8 cellular contexts compared by ENCODE assay signal in the genomic region with DNA sequence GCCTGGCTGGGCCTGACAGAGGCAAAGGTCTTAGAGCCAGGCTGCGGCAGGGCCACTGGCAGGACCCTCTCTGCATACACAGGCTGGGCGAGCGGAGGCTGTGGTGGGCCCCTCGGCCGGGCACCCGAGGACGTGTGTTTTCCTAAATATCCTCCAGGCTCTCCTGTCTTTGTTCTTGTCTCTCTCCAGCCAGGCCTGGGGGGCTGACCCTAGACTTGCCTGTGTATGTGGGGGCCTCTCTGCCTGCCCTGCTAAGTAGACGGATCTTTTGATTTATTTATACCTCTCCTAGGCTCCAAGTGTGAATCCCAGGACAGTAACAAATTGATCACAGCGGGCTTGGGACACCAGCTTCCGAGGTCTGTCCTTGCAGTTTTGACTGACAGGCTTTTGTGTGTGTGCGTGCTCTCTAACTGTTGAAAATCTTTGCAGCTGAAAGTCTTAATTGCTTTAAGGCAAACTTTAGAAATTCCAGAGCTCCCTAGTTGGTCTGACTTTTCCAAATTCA. TPM values are rescaled to one million over a fixed set of nuclear protein-coding genes. Genes with fewer than 3 reads are reported as not detected.
A peak's percentile ranks its signal among the peaks of the same experiment; 100 is the strongest.
DNase-seq lines count a peak whose midpoint lies in the region; ATAC-seq, FAIRE-seq and TF ChIP-seq lines count a peak whose summit lies in the region.

No MANE protein-coding gene starts in this region.

- H3K27ac ChIP-seq in kidney (ENCODE audit: low read depth in 2 of 2, low read length in 2 of 2), result peak overlapping the region; percentile 90 to 96

- H3K36me3 ChIP-seq in kidney (ENCODE audit: control insufficient read depth in 1 of 2, insufficient read depth in 2 of 2, low read length in 2 of 2), result no peaks in the 10 kb centered on the region

- peaks cover 64% of the 10 kb centered on the region for H3K4me1 Mint-ChIP-seq in activated T-cell treated with anti-CD3 and anti-CD28 coated beads, Interleukin-2, amount 50 U/mL, for 24 hours (ENCODE audit: low read depth)

- no peak for FAIRE-seq in kidney (lab: Jason Lieb, UNC)

- peak overlapping the region; percentile 43 to 78 for H3K9ac ChIP-seq in kidney (ENCODE audit: low read length in 2 of 2)

- ATAC-seq in HG03097 (IDR thresholded peaks at IDR 0.05; ENCODE audit: low FRiP score, unreplicated experiment) (no peak), HG03571 (IDR thresholded peaks at IDR 0.05; ENCODE audit: unreplicated experiment) (no peak), GM19328 (IDR thresholded peaks at IDR 0.05; ENCODE audit: unreplicated experiment) (no peak)

- H3K9me3 ChIP-seq in kidney (ENCODE audit: control insufficient read depth in 1 of 2, low read length in 2 of 2), result no peaks in the 10 kb centered on the region

- peak overlapping the region; percentile 74 to 75 for H3K4me3 ChIP-seq in kidney (ENCODE audit: low read length in 2 of 2)

- H3K4me3 Mint-ChIP-seq in activated T-cell treated with anti-CD3 and anti-CD28 coated beads, Interleukin-2, amount 50 U/mL, for 24 hours, result peak overlapping the region; percentile 88

- intact Hi-C loops in kidney (cut with DNase I), result no loop called here

- H3K27me3 Mint-ChIP-seq in activated T-cell treated with anti-CD3 and anti-CD28 coated beads, Interleukin-2, amount 50 U/mL, for 24 hours, result peaks cover 61% of the 10 kb centered on the region

- peaks cover 22 to 26% of the 10 kb centered on the region in 2 donors for H3K4me1 ChIP-seq in kidney (ENCODE audit: control insufficient read depth in 1 of 2, insufficient read depth in 1 of 2, low read depth in 1 of 2, low read length in 2 of 2)

- peaks cover 4% of the 10 kb centered on the region for H3K36me3 Mint-ChIP-seq in activated T-cell treated with anti-CD3 and anti-CD28 coated beads, Interleukin-2, amount 50 U/mL, for 24 hours (ENCODE audit: low read depth)

- H3K9me3 Mint-ChIP-seq in activated T-cell treated with anti-CD3 and anti-CD28 coated beads, Interleukin-2, amount 50 U/mL, for 24 hours, result no peaks in the 10 kb centered on the region

- no peak for DNase-seq in activated T-cell treated with anti-CD3 and anti-CD28 coated beads, Interleukin-2, amount 50 U/mL, for 24 hours
- no peak for DNase-seq in activated T-cell treated with anti-CD3 and anti-CD28 coated beads, Interleukin-2, amount 50 U/mL, for 1 hour
- peak; percentile 19 for DNase-seq in amniotic epithelial cell (ENCODE audit: low read depth)
- no peak for DNase-seq in kidney
- peak; percentile 35 for DNase-seq in superior temporal gyrus (ENCODE audit: extremely low spot score)

- peak overlapping the region; percentile 91 for H3K27ac Mint-ChIP-seq in activated T-cell treated with anti-CD3 and anti-CD28 coated beads, Interleukin-2, amount 50 U/mL, for 24 hours

- no peak for TF ChIP-seq CTCF in kidney (IDR thresholded peaks at IDR 0.05; ENCODE audit: borderline replicate concordance, extremely low read depth, insufficient read depth)

RNA-seq across cellular contexts. Expression of a gene that starts 1.1 kb away (rescaled TPM):
- 82.1 TPM for total RNA-seq in kidney
- 14.9 TPM for polyA plus RNA-seq in kidney (ENCODE audit: insufficient read depth, low read depth, low replicate concordance)

Comparison
In these comparisons a context has a peak if more than half of its experiments do, and no peak if none do; other contexts are left out.
1. DNase-seq: peak in amniotic epithelial cell (single experiment) and superior temporal gyrus (single experiment); none in activated T-cell treated with anti-CD3 and anti-CD28 coated beads, Interleukin-2, amount 50 U/mL, for 24 hours (single experiment), activated T-cell treated with anti-CD3 and anti-CD28 coated beads, Interleukin-2, amount 50 U/mL, for 1 hour (single experiment) and kidney (single experiment).